ENCODE assay signal across 8 cellular contexts in genomic region chr4:104860227-104861123, GRCh38.
DNase-seq lines count a peak whose midpoint lies in the region; ATAC-seq, FAIRE-seq and TF ChIP-seq lines count a peak whose summit lies in the region.

No MANE protein-coding gene starts in this region.

- H2AFZ ChIP-seq in SU-DHL-6 (ENCODE audit: low read depth, low read length, severe bottlenecking) = no peak overlapping the region

- H3K27me3 ChIP-seq in A673 (replicated peaks; ENCODE audit: insufficient read depth, low read depth, low read length, poor library complexity) = peaks cover 6% of the 10 kb centered on the region
- H3K27me3 ChIP-seq in SU-DHL-6 (ENCODE audit: low read length) = no peaks in the 10 kb centered on the region
- H3K27me3 ChIP-seq in bronchial epithelial cell (ENCODE audit: control insufficient read depth, insufficient read depth, low read length) = no peaks in the 10 kb centered on the region
- no peaks in the 10 kb centered on the region for H3K27me3 ChIP-seq in kidney epithelial cell (ENCODE audit: control insufficient read depth, insufficient read depth, low read length)

- H3K9ac ChIP-seq in SU-DHL-6 (ENCODE audit: low read length) = no peak overlapping the region

- ATAC-seq in GM18499 (IDR thresholded peaks at IDR 0.05; ENCODE audit: insufficient read depth, unreplicated experiment) (peak; percentile 71), HG02884 (IDR thresholded peaks at IDR 0.05; ENCODE audit: unreplicated experiment) (peak; percentile 84)

- DNase-seq in A673 (ENCODE audit: low spot score) = peak; percentile 85
- peak; percentile 27 for DNase-seq in NCI-H1436 treated with DMSO at 0.1 percent for 48 hours (lab: John Stamatoyannopoulos, UW)
- DNase-seq in bronchial epithelial cell (ENCODE audit: low read depth) = peak; percentile 79
- DNase-seq in kidney epithelial cell (ENCODE audit: low read depth) = peak; percentile 12
- DNase-seq in stimulated activated CD4-positive, alpha-beta T cell treated with anti-CD3 and anti-CD28 coated beads, Interleukin-4, amount 100 ng/mL, for 1 hour = peak; percentile 3

- intact Hi-C loops in A673 (cut with micrococcal nuclease; ENCODE audit: unreplicated experiment) = loop anchor here (1.0 to 5.0 kb wide), 3 partner anchors 796 to 864 kb away; no protein-coding TSS in a partner anchor

- H3K36me3 ChIP-seq in A673 (ENCODE audit: insufficient read depth, low read length, poor library complexity, severe bottlenecking) = no peaks in the 10 kb centered on the region
- no peaks in the 10 kb centered on the region for H3K36me3 ChIP-seq in SU-DHL-6 (ENCODE audit: low read length)
- H3K36me3 ChIP-seq in bronchial epithelial cell (ENCODE audit: control insufficient read depth, insufficient read depth, low read length) = no peaks in the 10 kb centered on the region
- no peaks in the 10 kb centered on the region for H3K36me3 ChIP-seq in kidney epithelial cell (ENCODE audit: control insufficient read depth, insufficient read depth, low read length)

- H3K4me2 ChIP-seq in SU-DHL-6 (ENCODE audit: low read depth, low read length, poor library complexity, severe bottlenecking) = no peak overlapping the region

- peak; percentile 88 for TF ChIP-seq CTCF in A673 (conservative IDR thresholded peaks at IDR 0.05; ENCODE audit: low read depth, low read length)
- TF ChIP-seq CTCF in SU-DHL-6 (IDR thresholded peaks at IDR 0.05; ENCODE audit: insufficient read depth, low read length, poor library complexity, severe bottlenecking) = peak; percentile 49
- TF ChIP-seq CTCF in bronchial epithelial cell (IDR thresholded peaks at IDR 0.05; ENCODE audit: insufficient read depth, low read length, severe bottlenecking) = peak; percentile 78
- TF ChIP-seq CTCF in kidney epithelial cell (IDR thresholded peaks at IDR 0.05; ENCODE audit: insufficient read depth, low read length, poor library complexity, severe bottlenecking) = peak; percentile 86

- POLR2A ChIA-PET in A673 (lab: Charles Lee; ENCODE audit: low non-redundant PET) = no interaction called here

- H4K20me1 ChIP-seq in SU-DHL-6 (ENCODE audit: low read depth, low read length) = no peaks in the 10 kb centered on the region

- H3K4me3 ChIP-seq in A673 (ENCODE audit: low read depth, low read length, poor library complexity, severe bottlenecking) (no peak overlapping the region), SU-DHL-6 (ENCODE audit: insufficient read depth, low read length, poor library complexity, severe bottlenecking) (no peak overlapping the region), bronchial epithelial cell (ENCODE audit: low read depth, low read length) (no peak overlapping the region), kidney epithelial cell (ENCODE audit: low read depth, low read length) (no peak overlapping the region)

- no peaks in the 10 kb centered on the region for H3K9me2 ChIP-seq in SU-DHL-6 (replicated peaks; ENCODE audit: insufficient read depth, low read length)

- H3K27ac ChIP-seq in A673 (ENCODE audit: low read depth, low read length, poor library complexity, severe bottlenecking) (no peak overlapping the region), SU-DHL-6 (ENCODE audit: low read depth, low read length) (no peak overlapping the region)

- no peaks in the 10 kb centered on the region for H3K79me2 ChIP-seq in SU-DHL-6 (ENCODE audit: insufficient read depth, low read length)

- FAIRE-seq in bronchial epithelial cell (lab: Jason Lieb, UNC) = peak; percentile 88

- no TSS peak for BruUV-seq in A673 (replicated peaks; lab: Mats Ljungman, UMichigan)

- no peaks in the 10 kb centered on the region for H3F3A ChIP-seq in SU-DHL-6 (ENCODE audit: insufficient read depth)

- no peaks in the 10 kb centered on the region for H3K9me3 ChIP-seq in A673 (ENCODE audit: low read depth, low read length, poor library complexity, severe bottlenecking)
- H3K9me3 ChIP-seq in SU-DHL-6 (ENCODE audit: insufficient read depth, low read length) = no peaks in the 10 kb centered on the region

- H3K4me1 ChIP-seq in A673 (ENCODE audit: insufficient read depth, low read length, poor library complexity, severe bottlenecking) = no peaks in the 10 kb centered on the region

- CTCF ChIA-PET in A673 (lab: Charles Lee) = no interaction called here

Comparison
In these comparisons a context has a peak if more than half of its experiments do, and no peak if none do; other contexts are left out.
1. DNase-seq: peak in every context shown above with its lines; median percentile 85 in A673; 79 in bronchial epithelial cell; 27 in NCI-H1436 treated with DMSO at 0.1 percent for 48 hours; 12 in kidney epithelial cell; 3 in stimulated activated CD4-positive, alpha-beta T cell treated with anti-CD3 and anti-CD28 coated beads, Interleukin-4, amount 100 ng/mL, for 1 hour.